Comparison of ENCODE assay signal across 7 cellular contexts in the genomic region with DNA sequence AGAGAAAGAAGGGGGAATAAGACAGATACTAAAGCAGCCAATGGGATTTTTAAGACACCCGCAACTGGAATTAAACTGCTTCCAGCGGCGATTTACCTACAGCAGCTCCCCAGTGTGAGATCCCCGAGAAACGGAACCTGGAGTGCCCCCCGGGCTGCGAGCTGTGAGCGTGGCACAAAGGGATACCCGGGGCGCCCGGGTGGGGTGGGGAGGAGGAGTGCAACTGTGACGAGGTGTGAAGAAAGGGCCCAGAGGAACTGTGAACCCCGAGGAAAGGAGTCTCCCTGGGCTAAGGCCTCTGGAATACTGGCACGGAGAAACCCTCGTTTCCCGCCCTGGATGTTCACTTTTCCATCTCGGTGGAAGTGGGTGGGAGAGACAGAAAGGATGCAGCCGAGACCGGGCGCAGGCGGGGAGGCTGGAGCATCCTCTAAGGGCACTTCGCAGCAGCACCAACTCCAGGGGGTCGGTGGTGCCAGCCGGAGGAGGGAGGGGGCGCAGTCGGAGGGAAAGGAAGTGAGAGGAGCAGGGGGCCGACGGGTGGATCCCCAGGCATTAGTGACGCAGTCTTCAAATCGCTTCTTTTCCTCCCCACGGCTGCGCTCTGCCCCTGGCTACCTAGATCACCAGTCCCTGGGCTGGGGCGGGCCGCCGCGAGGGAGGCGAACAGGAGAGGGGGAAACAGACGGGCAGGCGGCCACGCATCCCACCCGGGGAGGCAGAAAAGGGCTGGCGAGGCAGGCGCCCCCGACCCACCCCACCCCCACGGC. TPM values are rescaled to one million over a fixed set of nuclear protein-coding genes. Genes with fewer than 3 reads are reported as not detected.
DNase-seq lines count a peak whose midpoint lies in the region; ATAC-seq, FAIRE-seq and TF ChIP-seq lines count a peak whose summit lies in the region.
"Not testable (repeated sequence)": the region's sequence is repeated elsewhere in the genome, so short reads cannot be mapped to it uniquely, and the experiment has no call there.

No MANE protein-coding gene starts in this region.

- not testable (repeated sequence) for H3K9me3 ChIP-seq in GM12878 (replicated peaks; ENCODE audit: control insufficient read depth, insufficient read depth, low read length); heart left ventricle; sigmoid colon

- not testable (repeated sequence) for FAIRE-seq in GM12878 (lab: Jason Lieb, UNC)

- H3K4me1 Mint-ChIP-seq in activated CD4-positive, alpha-beta T cell treated with anti-CD3 and anti-CD28 coated beads for 36 hours; memory B cell: not testable (repeated sequence)

- RAD21 ChIA-PET in GM12878 (lab: Charles Lee; ENCODE audit: unreplicated experiment): not testable (repeated sequence)

- TF ChIP-seq RAD21 in GM12878 (IDR thresholded peaks at IDR 0.05; ENCODE audit: insufficient read depth, low read depth, low read length): not testable (repeated sequence)

- SMC1A ChIA-PET in GM12878 (lab: Charles Lee; ENCODE audit: uncharacterized antibody, unreplicated experiment): not testable (repeated sequence)

- in situ Hi-C loops in GM12878 (cut with MboI): not testable (repeated sequence)

- not testable (repeated sequence) for H3K27ac ChIP-seq in GM12878 (ENCODE audit: control insufficient read depth, insufficient read depth); heart left ventricle; sigmoid colon

- not testable (repeated sequence) for H3K27me3 Mint-ChIP-seq in activated CD4-positive, alpha-beta T cell treated with anti-CD3 and anti-CD28 coated beads for 36 hours; memory B cell

- WGBS in GM12878 (ENCODE audit: insufficient coverage, insufficient replicate concordance, low lambda C conversion rate, missing lambda C conversion rate): no CpG with 5 or more reads among the region's 45 CpGs
- 4 to 5% methylated on average over 21 to 22 of the region's 45 CpGs; no CpG with 5 or more reads in 2 of the 4 donors for WGBS in heart left ventricle, 4 donors
- WGBS in sigmoid colon, 2 donors: 2% methylated on average over 26 to 27 of the region's 45 CpGs

- BruUV-seq in GM12878 (replicated peaks; lab: Mats Ljungman, UMichigan): not testable (repeated sequence)

- not testable (repeated sequence) for H2AFZ ChIP-seq in GM12878 (ENCODE audit: control insufficient read depth, low read depth, low read length)

- H3K79me2 ChIP-seq in GM12878 (ENCODE audit: control insufficient read depth, insufficient read depth, low read length): not testable (repeated sequence)

- H3K4me2 ChIP-seq in GM12878 (ENCODE audit: control insufficient read depth, insufficient read depth): not testable (repeated sequence)

- TF ChIP-seq POLR2A in GM12878 (IDR thresholded peaks at IDR 0.05; ENCODE audit: low read depth, low read length); heart left ventricle (IDR thresholded peaks at IDR 0.05); sigmoid colon (IDR thresholded peaks at IDR 0.05): not testable (repeated sequence)

- POLR2A ChIA-PET in activated CD4-positive, alpha-beta T cell treated with anti-CD3 and anti-CD28 coated beads for 36 hours (lab: Charles Lee); GM12878 (lab: Charles Lee): not testable (repeated sequence)

- not testable (repeated sequence) for H3K27ac Mint-ChIP-seq in activated CD4-positive, alpha-beta T cell treated with anti-CD3 and anti-CD28 coated beads for 36 hours; memory B cell

- H3K4me1 ChIP-seq in GM12878 (ENCODE audit: control insufficient read depth, insufficient read depth, low read length); heart left ventricle; sigmoid colon: not testable (repeated sequence)

- ATAC-seq in GM19351 (IDR thresholded peaks at IDR 0.05; ENCODE audit: unreplicated experiment) (peak; percentile 37), HG03354 (IDR thresholded peaks at IDR 0.05; ENCODE audit: poor library complexity, severe bottlenecking, unreplicated experiment) (peak; percentile 48), GM12878 (peak; percentile 72), heart left ventricle (peak in 3 of 4 donors; percentile 22 to 27 (median 24)), memory B cell (ENCODE audit: low read depth) (peak; percentile 72)
- peak; percentile 34 for ATAC-seq in activated CD4-positive, alpha-beta T cell treated with anti-CD3 and anti-CD28 coated beads for 36 hours

- not testable (repeated sequence) for H3K4me3 ChIP-seq in GM12878
- H3K4me3 ChIP-seq in heart left ventricle (peak overlapping the region in 2 of 12 donors; percentile 33 to 42), sigmoid colon (peak overlapping the region in 3 of 4 donors; percentile 17 to 23 (median 23))

- CTCF ChIA-PET in activated CD4-positive, alpha-beta T cell treated with anti-CD3 and anti-CD28 coated beads for 36 hours (lab: Charles Lee); GM12878 (lab: Yijun Ruan, JAX): not testable (repeated sequence)

- H3K36me3 Mint-ChIP-seq in activated CD4-positive, alpha-beta T cell treated with anti-CD3 and anti-CD28 coated beads for 36 hours (ENCODE audit: low read depth); memory B cell: not testable (repeated sequence)

- intact Hi-C loops in activated CD4-positive, alpha-beta T cell treated with anti-CD3 and anti-CD28 coated beads for 36 hours (cut with DNase I, micrococcal nuclease); GM12878 (cut with micrococcal nuclease; ENCODE audit: unreplicated experiment); heart left ventricle (cut with DNase I); sigmoid colon (cut with DNase I): not testable (repeated sequence)

- H3K27me3 ChIP-seq in GM12878 (replicated peaks in 1 of 2; ENCODE audit: control insufficient read depth in 2 of 2, insufficient read depth in 2 of 2, low read length in 1 of 2); heart left ventricle; sigmoid colon: not testable (repeated sequence)

- not testable (repeated sequence) for H4K20me1 ChIP-seq in GM12878 (ENCODE audit: control insufficient read depth, insufficient read depth)

- not testable (repeated sequence) for H3K9ac ChIP-seq in GM12878 (ENCODE audit: control insufficient read depth, insufficient read depth, low read length)

- not testable (repeated sequence) for TF ChIP-seq CTCF in GM12878 (IDR thresholded peaks at IDR 0.05 in 2 of 3, conservative IDR thresholded peaks at IDR 0.05 in 1 of 3; ENCODE audit: control insufficient read depth in 2 of 3, extremely low read depth in 1 of 3, insufficient read depth in 1 of 3, low read depth in 3 of 3, low read length in 3 of 3); heart left ventricle (IDR thresholded peaks at IDR 0.05); sigmoid colon (IDR thresholded peaks at IDR 0.05)

- not testable (repeated sequence) for DNase-seq in activated CD4-positive, alpha-beta T cell treated with anti-CD3 and anti-CD28 coated beads for 36 hours; GM12878 (ENCODE audit: low read depth, low spot score); heart left ventricle; memory B cell (ENCODE audit: low spot score in 2 of 2); sigmoid colon

- H3K36me3 ChIP-seq in GM12878 (ENCODE audit: control insufficient read depth in 2 of 2, insufficient read depth in 2 of 2, low read length in 1 of 2); heart left ventricle; sigmoid colon: not testable (repeated sequence)

- H3K9me3 Mint-ChIP-seq in activated CD4-positive, alpha-beta T cell treated with anti-CD3 and anti-CD28 coated beads for 36 hours (ENCODE audit: low read depth); memory B cell: not testable (repeated sequence)

- H3K4me3 Mint-ChIP-seq in activated CD4-positive, alpha-beta T cell treated with anti-CD3 and anti-CD28 coated beads for 36 hours; memory B cell: not testable (repeated sequence)

- not testable (repeated sequence) for TF ChIP-seq EP300 in GM12878 (IDR thresholded peaks at IDR 0.05; ENCODE audit: borderline replicate concordance in 1 of 2, control insufficient read depth in 1 of 2, low read depth in 2 of 2, low read length in 2 of 2); sigmoid colon (IDR thresholded peaks at IDR 0.05)

RNA-seq across cellular contexts. Expression of gene RGPD6, which starts 33.0 kb away (rescaled TPM):
- 10 to 100 TPM; 12.0 to 17.1 TPM for total RNA-seq in activated CD4-positive, alpha-beta T cell treated with anti-CD3 and anti-CD28 coated beads for 36 hours
- total RNA-seq in GM12878 (2013; cell fraction: nucleolus; rRNA removed): 144 and 212 TPM in 2 replicates
- 9.7 and 12.5 TPM in 2 replicates for total RNA-seq in GM12878 (2014; rRNA removed)
- 13.7 and 15.9 TPM in 2 replicates for total RNA-seq in GM12878 (2014; rRNA removed; fragmentation: Illumina TruSeq; extraction: Trizol)
- 3.1 and 12.5 TPM in 2 replicates for total RNA-seq in GM12878 (2021)
- 3.8 TPM for polyA plus RNA-seq in GM12878 (2011; ENCODE audit: low read depth)
- 4.1 and 6.3 TPM in 2 replicates for polyA plus RNA-seq in GM12878 (2011; rRNA removed)
- polyA plus RNA-seq in GM12878 (2011; cell fraction: cytosol; rRNA removed): 0.52 and 0.82 TPM in 2 replicates
- 2.0 and 5.1 TPM in 2 replicates for polyA plus RNA-seq in GM12878 (2011; cell fraction: nucleus; rRNA removed)
- polyA plus RNA-seq in GM12878 (2012): 3.7 and 5.4 TPM in 2 replicates
- 9.2 and 11.1 TPM in 2 replicates for polyA plus RNA-seq in GM12878 (2014; fragmentation: Illumina TruSeq; extraction: Trizol)
- 1 to 10 TPM; 2.7 to 3.1 TPM for polyA plus RNA-seq in GM12878 (2014; fragmentation: Nextera tagmentation; extraction: Ambion mirVana)
- 4.7 and 7.8 TPM in 2 replicates for polyA plus RNA-seq in GM12878 (2014; rRNA removed)
- 1 to 10 TPM; 7.8 to 9.7 TPM for polyA plus RNA-seq in GM12878 (2016; fragmentation: Nextera tagmentation; extraction: Ambion mirVana)
- 4.3 and 7.8 TPM in 2 replicates for polyA minus RNA-seq in GM12878 (2011; rRNA and poly(A)+ RNA removed)
- 3.3 TPM in 2 replicates for polyA minus RNA-seq in GM12878 (2011; cell fraction: cytosol; rRNA and poly(A)+ RNA removed)
- polyA minus RNA-seq in GM12878 (2011; cell fraction: nucleus; rRNA and poly(A)+ RNA removed): 5.4 and 11.4 TPM in 2 replicates
- 10 to 100 TPM; 11.0 to 23.9 (median 18.4) TPM for total RNA-seq in heart left ventricle
- 1 to 10 TPM; 8.7 to 8.9 TPM for polyA plus RNA-seq in heart left ventricle
- 10 to 100 TPM; 39.0 to 44.6 (median 42.1) TPM for total RNA-seq in sigmoid colon
- polyA plus RNA-seq in sigmoid colon: 10 to 100 TPM in 1 of 3 donors, 1 to 10 TPM in 2; 3.0 to 11.2 (median 6.2) TPM
